1 cellular context compared by ENCODE assay signal in genomic region chr18:21327101-21327500, GRCh38.
TF ChIP-seq lines count a peak whose summit lies in the region.

No MANE protein-coding gene starts in this region.

TF ChIP-seq in GM23338, 12 proteins besides CTCF, POLR2A, EP300 and RAD21 (continued from another document):
- TF ChIP-seq ZNF462 (CRISPR knock-in tag; IDR thresholded peaks at IDR 0.05) (no peak), POLR2AphosphoS5 (IDR thresholded peaks at IDR 0.05; ENCODE audit: low read depth) (no peak), NANOG (IDR thresholded peaks at IDR 0.05; ENCODE audit: borderline replicate concordance) (no peak), JUNB (IDR thresholded peaks at IDR 0.05; ENCODE audit: unreplicated experiment) (no peak)
